1 cellular context compared by ENCODE assay signal in the genomic region with DNA sequence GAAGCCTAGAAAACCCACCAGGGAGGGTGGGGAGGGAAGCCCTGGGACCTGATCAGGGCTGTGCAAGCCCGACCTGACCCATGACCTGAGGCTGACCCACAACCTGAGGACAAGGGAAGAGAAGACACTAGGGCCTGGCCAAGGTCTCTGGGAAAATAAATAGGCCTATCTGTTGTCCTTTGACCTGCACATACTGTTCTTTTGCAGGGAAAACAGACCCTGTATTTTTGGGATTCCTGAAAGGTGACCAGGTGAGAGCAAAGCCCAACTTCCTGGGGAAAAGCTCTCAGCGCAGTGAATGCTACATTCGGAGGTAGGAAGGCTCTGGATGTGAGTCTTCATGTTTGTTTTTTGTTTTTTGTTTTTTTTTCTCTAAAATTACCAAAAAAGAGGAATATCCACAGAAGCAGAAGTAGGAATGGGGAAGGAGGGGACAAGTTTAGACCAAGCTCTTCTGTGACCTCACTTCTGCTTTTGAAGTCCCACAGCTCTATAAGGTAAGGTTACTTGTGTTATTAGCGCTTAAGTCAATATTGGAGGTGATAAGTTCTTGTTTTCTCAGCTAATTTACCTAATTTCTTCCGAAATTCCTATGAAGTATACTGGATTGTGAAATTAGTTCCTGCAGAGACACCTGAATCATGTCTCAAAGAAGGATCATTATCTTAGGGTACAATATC.
A peak's percentile ranks its signal among the peaks of the same experiment; 100 is the strongest.
TF ChIP-seq lines count a peak whose summit lies in the region.

No MANE protein-coding gene starts in this region.

TF ChIP-seq in K562, 482 proteins besides CTCF, POLR2A, EP300 and RAD21 (continued from another document):
- TF ChIP-seq, protein P1, sequence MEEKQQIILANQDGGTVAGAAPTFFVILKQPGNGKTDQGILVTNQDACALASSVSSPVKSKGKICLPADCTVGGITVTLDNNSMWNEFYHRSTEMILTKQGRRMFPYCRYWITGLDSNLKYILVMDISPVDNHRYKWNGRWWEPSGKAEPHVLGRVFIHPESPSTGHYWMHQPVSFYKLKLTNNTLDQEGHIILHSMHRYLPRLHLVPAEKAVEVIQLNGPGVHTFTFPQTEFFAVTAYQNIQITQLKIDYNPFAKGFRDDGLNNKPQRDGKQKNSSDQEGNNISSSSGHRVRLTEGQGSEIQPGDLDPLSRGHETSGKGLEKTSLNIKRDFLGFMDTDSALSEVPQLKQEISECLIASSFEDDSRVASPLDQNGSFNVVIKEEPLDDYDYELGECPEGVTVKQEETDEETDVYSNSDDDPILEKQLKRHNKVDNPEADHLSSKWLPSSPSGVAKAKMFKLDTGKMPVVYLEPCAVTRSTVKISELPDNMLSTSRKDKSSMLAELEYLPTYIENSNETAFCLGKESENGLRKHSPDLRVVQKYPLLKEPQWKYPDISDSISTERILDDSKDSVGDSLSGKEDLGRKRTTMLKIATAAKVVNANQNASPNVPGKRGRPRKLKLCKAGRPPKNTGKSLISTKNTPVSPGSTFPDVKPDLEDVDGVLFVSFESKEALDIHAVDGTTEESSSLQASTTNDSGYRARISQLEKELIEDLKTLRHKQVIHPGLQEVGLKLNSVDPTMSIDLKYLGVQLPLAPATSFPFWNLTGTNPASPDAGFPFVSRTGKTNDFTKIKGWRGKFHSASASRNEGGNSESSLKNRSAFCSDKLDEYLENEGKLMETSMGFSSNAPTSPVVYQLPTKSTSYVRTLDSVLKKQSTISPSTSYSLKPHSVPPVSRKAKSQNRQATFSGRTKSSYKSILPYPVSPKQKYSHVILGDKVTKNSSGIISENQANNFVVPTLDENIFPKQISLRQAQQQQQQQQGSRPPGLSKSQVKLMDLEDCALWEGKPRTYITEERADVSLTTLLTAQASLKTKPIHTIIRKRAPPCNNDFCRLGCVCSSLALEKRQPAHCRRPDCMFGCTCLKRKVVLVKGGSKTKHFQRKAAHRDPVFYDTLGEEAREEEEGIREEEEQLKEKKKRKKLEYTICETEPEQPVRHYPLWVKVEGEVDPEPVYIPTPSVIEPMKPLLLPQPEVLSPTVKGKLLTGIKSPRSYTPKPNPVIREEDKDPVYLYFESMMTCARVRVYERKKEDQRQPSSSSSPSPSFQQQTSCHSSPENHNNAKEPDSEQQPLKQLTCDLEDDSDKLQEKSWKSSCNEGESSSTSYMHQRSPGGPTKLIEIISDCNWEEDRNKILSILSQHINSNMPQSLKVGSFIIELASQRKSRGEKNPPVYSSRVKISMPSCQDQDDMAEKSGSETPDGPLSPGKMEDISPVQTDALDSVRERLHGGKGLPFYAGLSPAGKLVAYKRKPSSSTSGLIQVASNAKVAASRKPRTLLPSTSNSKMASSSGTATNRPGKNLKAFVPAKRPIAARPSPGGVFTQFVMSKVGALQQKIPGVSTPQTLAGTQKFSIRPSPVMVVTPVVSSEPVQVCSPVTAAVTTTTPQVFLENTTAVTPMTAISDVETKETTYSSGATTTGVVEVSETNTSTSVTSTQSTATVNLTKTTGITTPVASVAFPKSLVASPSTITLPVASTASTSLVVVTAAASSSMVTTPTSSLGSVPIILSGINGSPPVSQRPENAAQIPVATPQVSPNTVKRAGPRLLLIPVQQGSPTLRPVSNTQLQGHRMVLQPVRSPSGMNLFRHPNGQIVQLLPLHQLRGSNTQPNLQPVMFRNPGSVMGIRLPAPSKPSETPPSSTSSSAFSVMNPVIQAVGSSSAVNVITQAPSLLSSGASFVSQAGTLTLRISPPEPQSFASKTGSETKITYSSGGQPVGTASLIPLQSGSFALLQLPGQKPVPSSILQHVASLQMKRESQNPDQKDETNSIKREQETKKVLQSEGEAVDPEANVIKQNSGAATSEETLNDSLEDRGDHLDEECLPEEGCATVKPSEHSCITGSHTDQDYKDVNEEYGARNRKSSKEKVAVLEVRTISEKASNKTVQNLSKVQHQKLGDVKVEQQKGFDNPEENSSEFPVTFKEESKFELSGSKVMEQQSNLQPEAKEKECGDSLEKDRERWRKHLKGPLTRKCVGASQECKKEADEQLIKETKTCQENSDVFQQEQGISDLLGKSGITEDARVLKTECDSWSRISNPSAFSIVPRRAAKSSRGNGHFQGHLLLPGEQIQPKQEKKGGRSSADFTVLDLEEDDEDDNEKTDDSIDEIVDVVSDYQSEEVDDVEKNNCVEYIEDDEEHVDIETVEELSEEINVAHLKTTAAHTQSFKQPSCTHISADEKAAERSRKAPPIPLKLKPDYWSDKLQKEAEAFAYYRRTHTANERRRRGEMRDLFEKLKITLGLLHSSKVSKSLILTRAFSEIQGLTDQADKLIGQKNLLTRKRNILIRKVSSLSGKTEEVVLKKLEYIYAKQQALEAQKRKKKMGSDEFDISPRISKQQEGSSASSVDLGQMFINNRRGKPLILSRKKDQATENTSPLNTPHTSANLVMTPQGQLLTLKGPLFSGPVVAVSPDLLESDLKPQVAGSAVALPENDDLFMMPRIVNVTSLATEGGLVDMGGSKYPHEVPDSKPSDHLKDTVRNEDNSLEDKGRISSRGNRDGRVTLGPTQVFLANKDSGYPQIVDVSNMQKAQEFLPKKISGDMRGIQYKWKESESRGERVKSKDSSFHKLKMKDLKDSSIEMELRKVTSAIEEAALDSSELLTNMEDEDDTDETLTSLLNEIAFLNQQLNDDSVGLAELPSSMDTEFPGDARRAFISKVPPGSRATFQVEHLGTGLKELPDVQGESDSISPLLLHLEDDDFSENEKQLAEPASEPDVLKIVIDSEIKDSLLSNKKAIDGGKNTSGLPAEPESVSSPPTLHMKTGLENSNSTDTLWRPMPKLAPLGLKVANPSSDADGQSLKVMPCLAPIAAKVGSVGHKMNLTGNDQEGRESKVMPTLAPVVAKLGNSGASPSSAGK (IDR thresholded peaks at IDR 0.05) = no peak
- TF ChIP-seq ZNF584 (CRISPR knock-in tag; IDR thresholded peaks at IDR 0.05; ENCODE audit: low read depth) (no peak), ZNF165 (CRISPR knock-in tag; IDR thresholded peaks at IDR 0.05; ENCODE audit: borderline replicate concordance) (no peak), FOXA3 (CRISPR knock-in tag; conservative IDR thresholded peaks at IDR 0.05 in 1 of 2, IDR thresholded peaks at IDR 0.05 in 1 of 2) (peak; percentile 85 to 86; a peak in 3 of 4 replicates), ZNF143 (CRISPR knock-in tag; IDR thresholded peaks at IDR 0.05) (no peak)
- TF ChIP-seq, protein P2, sequence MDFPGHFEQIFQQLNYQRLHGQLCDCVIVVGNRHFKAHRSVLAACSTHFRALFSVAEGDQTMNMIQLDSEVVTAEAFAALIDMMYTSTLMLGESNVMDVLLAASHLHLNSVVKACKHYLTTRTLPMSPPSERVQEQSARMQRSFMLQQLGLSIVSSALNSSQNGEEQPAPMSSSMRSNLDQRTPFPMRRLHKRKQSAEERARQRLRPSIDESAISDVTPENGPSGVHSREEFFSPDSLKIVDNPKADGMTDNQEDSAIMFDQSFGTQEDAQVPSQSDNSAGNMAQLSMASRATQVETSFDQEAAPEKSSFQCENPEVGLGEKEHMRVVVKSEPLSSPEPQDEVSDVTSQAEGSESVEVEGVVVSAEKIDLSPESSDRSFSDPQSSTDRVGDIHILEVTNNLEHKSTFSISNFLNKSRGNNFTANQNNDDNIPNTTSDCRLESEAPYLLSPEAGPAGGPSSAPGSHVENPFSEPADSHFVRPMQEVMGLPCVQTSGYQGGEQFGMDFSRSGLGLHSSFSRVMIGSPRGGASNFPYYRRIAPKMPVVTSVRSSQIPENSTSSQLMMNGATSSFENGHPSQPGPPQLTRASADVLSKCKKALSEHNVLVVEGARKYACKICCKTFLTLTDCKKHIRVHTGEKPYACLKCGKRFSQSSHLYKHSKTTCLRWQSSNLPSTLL (IDR thresholded peaks at IDR 0.05) = no peak
